ENCODE assay signal across 8 cellular contexts in the genomic region with DNA sequence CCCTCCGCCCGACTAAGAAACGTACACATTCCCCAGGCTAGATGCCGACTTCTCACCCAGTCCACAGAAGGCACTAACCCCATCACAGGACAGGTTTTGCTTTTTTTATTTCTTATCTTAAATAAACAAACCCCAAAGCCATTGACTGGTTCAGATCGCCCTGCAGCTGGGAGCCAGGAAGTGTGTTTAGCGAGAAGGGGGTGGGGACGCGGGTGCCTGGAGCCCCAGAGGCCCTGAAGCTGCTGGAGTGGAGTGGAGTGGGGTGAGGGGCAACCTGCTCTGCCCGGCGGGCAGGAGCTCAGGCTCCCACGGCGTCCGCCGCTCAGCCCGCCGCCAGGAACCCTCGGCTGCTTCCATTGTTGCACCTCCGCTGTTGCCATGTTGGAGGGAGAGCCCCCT. TPM values are rescaled to one million over a fixed set of nuclear protein-coding genes. Genes with fewer than 3 reads are reported as not detected.
DNase-seq lines count a peak whose midpoint lies in the region; ATAC-seq and TF ChIP-seq lines count a peak whose summit lies in the region.

No MANE protein-coding gene starts in this region.

- H3K4me3 Mint-ChIP-seq in Caco-2 (ENCODE audit: unreplicated experiment) = peak overlapping the region; percentile 92
- peak overlapping the region; percentile 95 for H3K4me3 Mint-ChIP-seq in activated naive CD8-positive, alpha-beta T cell

- BruUV-seq in Caco-2 (replicated peaks; lab: Mats Ljungman, UMichigan) = no TSS peak

- H4K20me1 ChIP-seq in osteoblast (ENCODE audit: insufficient read depth, low read length) = no peaks in the 10 kb centered on the region

- ATAC-seq in GM19463 (IDR thresholded peaks at IDR 0.05; ENCODE audit: unreplicated experiment) (peak; percentile 32), HG03571 (IDR thresholded peaks at IDR 0.05; ENCODE audit: unreplicated experiment) (peak; percentile 40), Right ventricle myocardium superior (ENCODE audit: poor library complexity) (peak; percentile 70)

- H3K9me3 ChIP-seq in Caco-2 (no peaks in the 10 kb centered on the region), osteoblast (ENCODE audit: low read depth, low read length) (no peaks in the 10 kb centered on the region)

- H3K27ac ChIP-seq in osteoblast (ENCODE audit: low read depth, low read length) = no peak overlapping the region

- TF ChIP-seq CTCF in Caco-2 (IDR thresholded peaks at IDR 0.05; ENCODE audit: insufficient read depth in 1 of 2, low read depth in 1 of 2, low read length in 1 of 2, severe bottlenecking in 1 of 2, unreplicated experiment in 1 of 2) (no peak), osteoblast (IDR thresholded peaks at IDR 0.05; ENCODE audit: extremely low read depth, low read depth, low read length) (no peak)

- peak overlapping the region; percentile 94 for H3K27ac Mint-ChIP-seq in Caco-2 (ENCODE audit: unreplicated experiment)
- peak overlapping the region; percentile 80 for H3K27ac Mint-ChIP-seq in activated naive CD8-positive, alpha-beta T cell

- peaks cover 1% of the 10 kb centered on the region for H3K36me3 ChIP-seq in Caco-2 (ENCODE audit: control insufficient read depth, insufficient read depth, low read length)
- H3K36me3 ChIP-seq in osteoblast (ENCODE audit: insufficient read depth, low read length) = no peaks in the 10 kb centered on the region

- intact Hi-C loops in Caco-2 (cut with micrococcal nuclease; ENCODE audit: unreplicated experiment) (loop anchor here (1.0 to 2.0 kb wide), 4 partner anchors 12 to 63 kb away; no protein-coding TSS in a partner anchor), Right ventricle myocardium superior (cut with DNase I) (no loop called here)

- no peaks in the 10 kb centered on the region for H3K27me3 Mint-ChIP-seq in Caco-2 (ENCODE audit: insufficient read depth, unreplicated experiment)
- H3K27me3 Mint-ChIP-seq in activated naive CD8-positive, alpha-beta T cell = no peaks in the 10 kb centered on the region

- DNase-seq in Caco-2 (peak; percentile 89 to 94), OCI-M1 (lab: John Stamatoyannopoulos, UW) (peak; percentile 73), Right ventricle myocardium superior (peak; percentile 66), osteoblast (ENCODE audit: insufficient read length, low spot score, missing footprints) (peak; percentile 84), NCI-H1930 (lab: John Stamatoyannopoulos, UW) (no peak)

- H3K79me2 ChIP-seq in osteoblast (ENCODE audit: insufficient read depth, low read length) = no peaks in the 10 kb centered on the region

- CTCF ChIA-PET in Caco-2 (lab: Charles Lee) = interaction anchor here (0.7 to 3.7 kb wide), 15 partner anchors 9 to 313 kb away, joined by 3 to 52 read pairs (median 6); a partner anchor contains a TSS

- no peaks in the 10 kb centered on the region for H3K9me3 Mint-ChIP-seq in Caco-2 (ENCODE audit: unreplicated experiment)
- H3K9me3 Mint-ChIP-seq in activated naive CD8-positive, alpha-beta T cell (ENCODE audit: low read depth) = no peaks in the 10 kb centered on the region

- H3K4me2 ChIP-seq in osteoblast (ENCODE audit: insufficient read depth, low read length) = peak overlapping the region; percentile 89

- H3K27me3 ChIP-seq in Caco-2 (replicated peaks; ENCODE audit: control insufficient read depth, insufficient read depth, low read length) (no peaks in the 10 kb centered on the region), osteoblast (ENCODE audit: insufficient read depth, low read length) (peaks cover 87% of the 10 kb centered on the region)

- POLR2A ChIA-PET in Caco-2 (lab: Charles Lee) = interaction anchor here (0.6 to 2.4 kb wide), 8 partner anchors 9 to 1961 kb away, joined by 3 to 19 read pairs (median 4); a partner anchor contains a TSS

- H2AFZ ChIP-seq in osteoblast (ENCODE audit: low read length) = peak overlapping the region; percentile 84

- H3K4me1 Mint-ChIP-seq in Caco-2 (ENCODE audit: low read depth, unreplicated experiment) = peaks cover 21% of the 10 kb centered on the region
- peaks cover 57% of the 10 kb centered on the region for H3K4me1 Mint-ChIP-seq in activated naive CD8-positive, alpha-beta T cell (ENCODE audit: low read depth)

- H3K36me3 Mint-ChIP-seq in Caco-2 (ENCODE audit: insufficient read depth, unreplicated experiment) = peaks cover 20% of the 10 kb centered on the region
- peaks cover 8% of the 10 kb centered on the region for H3K36me3 Mint-ChIP-seq in activated naive CD8-positive, alpha-beta T cell

- peak overlapping the region; percentile 98 for H3K4me3 ChIP-seq in Caco-2 (ENCODE audit: low read depth, low read length)
- peak overlapping the region; percentile 74 for H3K4me3 ChIP-seq in osteoblast (ENCODE audit: insufficient read depth, low read length)

- H3K4me1 ChIP-seq in Caco-2 = peaks cover 14% of the 10 kb centered on the region
- H3K4me1 ChIP-seq in osteoblast (ENCODE audit: insufficient read depth, low read length) = peaks cover 16% of the 10 kb centered on the region

RNA-seq across cellular contexts. Expression of a gene that starts 0.7 kb away (rescaled TPM):
- total RNA-seq in Caco-2 (2022) (24.7 and 28.5 TPM in 2 replicates), Right ventricle myocardium superior (17.7 TPM), osteoblast (0.36 and 2.1 TPM in 2 replicates)

RNA-seq across cellular contexts. Expression of a gene that starts 22.3 kb away (rescaled TPM):
- 56.5 and 58.9 TPM in 2 replicates for total RNA-seq in Caco-2 (2022)
- total RNA-seq in Right ventricle myocardium superior = 24.2 TPM
- 40.2 and 47.7 TPM in 2 replicates for total RNA-seq in osteoblast

Comparison
In these comparisons a context has a peak if more than half of its experiments do, and no peak if none do; other contexts are left out.
1. DNase-seq: peak in Caco-2 (2 of 2), OCI-M1 (single experiment), Right ventricle myocardium superior (single experiment) and osteoblast (single experiment); none in NCI-H1930 (0 of 2).
2. Peak in every context shown above with its lines, with median percentiles within 50 percentile points of each other: ATAC-seq.